In the genomic region with DNA sequence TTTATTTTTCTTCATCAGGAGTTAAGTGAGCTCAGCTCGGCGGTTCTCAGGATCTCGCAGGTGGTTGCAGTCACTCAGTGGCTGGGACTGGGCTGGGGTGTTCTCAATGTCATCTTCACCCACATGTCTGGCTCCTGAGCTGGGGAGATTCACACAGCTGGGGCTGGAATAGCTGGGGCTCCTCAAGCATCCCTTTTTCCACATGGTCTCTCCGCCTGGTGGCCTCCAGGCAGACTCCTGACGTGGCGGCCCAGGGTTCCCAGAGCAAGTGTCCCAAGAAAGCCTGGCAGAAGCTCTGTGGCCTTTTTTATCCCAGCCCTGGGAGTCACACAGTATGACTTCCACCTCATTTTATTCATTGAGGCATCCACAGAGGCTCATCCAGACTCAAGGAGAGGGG, we compare ENCODE assay signal across 8 cellular contexts.
"Had no signal": no experiment of that assay in that cellular context is flagged by ENCODE, and none has a peak within 500 bp of the region (broad histone marks: within the 10 kb centered on the region; RNA-seq: fewer than 3 reads in every experiment).

No MANE protein-coding gene starts in this region.

- H3K4me3 ChIP-seq: GM12878 had no signal

- ATAC-seq: GM12878 had no signal

- DNase-seq: GDM1, GF-D8 had no signal

- FAIRE-seq: G401.6, GM12878, GM12891, GM12892, GM18507, GM19239 had no signal
